20 cellular contexts compared by ENCODE assay signal in the genomic region with DNA sequence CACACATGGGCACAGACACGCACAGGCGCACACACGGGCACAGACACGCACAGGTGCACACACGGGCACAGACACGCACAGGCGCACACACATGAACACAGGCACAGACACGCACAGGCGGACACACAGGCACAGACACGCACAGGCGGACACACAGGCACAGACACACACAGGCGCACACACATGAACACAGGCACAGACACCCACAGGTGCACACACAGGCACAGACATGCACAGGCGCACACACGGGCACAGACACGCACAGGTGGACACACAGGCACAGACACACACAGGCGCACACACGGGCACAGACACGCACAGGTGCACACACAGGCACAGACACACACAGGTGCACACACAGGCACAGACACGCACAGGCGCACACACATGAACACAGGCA.
"Had no signal": no experiment of that assay in that cellular context is flagged by ENCODE, and none has a peak within 500 bp of the region (broad histone marks: within the 10 kb centered on the region; RNA-seq: fewer than 3 reads in every experiment).

No MANE protein-coding gene starts in this region.

- H3K36me3 ChIP-seq: SJSA1 had no signal

- H3K27me3 ChIP-seq: SJSA1 had no signal

- DNase-seq: KBM-7, MV-4-11, NCI-H1048, NCI-H1105, NCI-H1436 treated with DMSO at 0.1 percent for 48 hours, NCI-H1694, NCI-H187 treated with DMSO at 0.1 percent for 48 hours, NCI-H2029 treated with DMSO at 0.1 percent for 48 hours, NCI-H2227 treated with DMSO at 0.1 percent for 48 hours, NCI-H510A, NCI-H524 treated with DMSO at 0.1 percent for 48 hours, NCI-H69, NCI-H774, Right ventricle myocardium superior, RPMI8226, SIG-M5 had no signal

- H3K4me3 ChIP-seq: SJSA1, SK-N-MC had no signal

- FAIRE-seq: RCC 7860 had no signal

- H3K27ac ChIP-seq: HL-60, SJSA1, SK-N-MC had no signal

- H3K4me1 ChIP-seq: SJSA1 had no signal
